20 cellular contexts compared by ENCODE assay signal in the genomic region with DNA sequence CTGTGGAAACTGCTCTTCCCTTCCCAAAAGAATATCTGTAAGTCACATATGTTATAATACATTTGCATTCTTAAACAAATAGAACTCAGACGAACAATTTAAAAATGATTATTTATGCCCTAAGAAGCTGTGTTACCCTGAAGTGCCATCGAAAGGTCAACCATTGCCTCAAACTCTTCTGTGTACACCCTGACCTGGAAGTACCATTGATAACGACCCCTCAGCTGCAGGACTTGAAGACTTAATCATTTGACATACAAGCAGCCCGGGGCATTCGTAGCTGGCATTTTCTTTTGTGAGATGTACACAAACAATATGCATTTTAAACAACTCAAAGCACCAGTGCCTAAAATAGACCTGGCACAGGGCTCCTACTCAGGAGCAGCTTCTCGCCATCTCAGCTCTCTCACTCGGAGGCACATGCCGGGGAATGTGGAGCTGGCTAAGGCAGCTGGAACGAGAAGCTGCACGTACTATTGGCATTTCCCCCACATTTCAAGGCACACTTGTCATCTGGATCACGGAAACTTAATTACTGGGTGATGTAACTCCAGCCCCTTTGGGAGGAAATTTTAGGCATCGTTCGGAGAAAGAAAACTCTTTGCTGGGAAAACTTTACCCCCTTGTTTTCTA.
DNase-seq lines count a peak whose midpoint lies in the region; ATAC-seq and TF ChIP-seq lines count a peak whose summit lies in the region.
"Had no signal": no experiment of that assay in that cellular context is flagged by ENCODE, and none has a peak within 500 bp of the region (broad histone marks: within the 10 kb centered on the region; RNA-seq: fewer than 3 reads in every experiment).

No MANE protein-coding gene starts in this region.

- ATAC-seq in HG03442 (IDR thresholded peaks at IDR 0.05; ENCODE audit: unreplicated experiment) (no peak), HG02970 (IDR thresholded peaks at IDR 0.05; ENCODE audit: low FRiP score, unreplicated experiment) (no peak), HG03159 (IDR thresholded peaks at IDR 0.05; ENCODE audit: unreplicated experiment) (no peak)
- ATAC-seq: A549; activated CD4-positive, CD25-positive, alpha-beta regulatory T cell treated with anti-CD3 and anti-CD28 coated beads, Interleukin-2, amount 50 U/mL, for 24 hours had no signal

- peaks cover 23% of the 10 kb centered on the region; the same call in 1 of the 2 replicates for H3K4me1 Mint-ChIP-seq in HFFc6 (ENCODE audit: low read depth)

- H3K36me3 Mint-ChIP-seq in HFFc6 (ENCODE audit: low read depth), result no peaks in the 10 kb centered on the region
- H3K36me3 Mint-ChIP-seq: mesothelial cell of epicardium had no signal

- peak overlapping the region; percentile 48; the same call in 1 of the 2 replicates for H3K27ac Mint-ChIP-seq in HFFc6
- H3K27ac Mint-ChIP-seq: mesothelial cell of epicardium had no signal

- no peak for TF ChIP-seq CTCF in AG04450 (IDR thresholded peaks at IDR 0.05; ENCODE audit: low read depth, low read length)
- no peak for TF ChIP-seq CTCF in HFFc6 (IDR thresholded peaks at IDR 0.05)
- TF ChIP-seq CTCF in fibroblast of mammary gland (conservative IDR thresholded peaks at IDR 0.05; ENCODE audit: control insufficient read depth, insufficient read depth, low read depth, low read length), result no peak

- H3K9me3 Mint-ChIP-seq in HFFc6, result no peaks in the 10 kb centered on the region
- H3K9me3 Mint-ChIP-seq: mesothelial cell of epicardium had no signal

- CTCF ChIA-PET in AG04450 (lab: Charles Lee), result no interaction called here

- no peaks in the 10 kb centered on the region for H3K27me3 Mint-ChIP-seq in HFFc6 (ENCODE audit: insufficient read depth)

- H3K27ac ChIP-seq in AG04450 (ENCODE audit: low read depth, low read length), result no peak overlapping the region
- H3K27ac ChIP-seq: A549, neutrophil, transverse colon had no signal

- no peaks in the 10 kb centered on the region for H3K9me3 ChIP-seq in AG04450 (ENCODE audit: control insufficient read depth, insufficient read depth, low read length)
- H3K9me3 ChIP-seq: A549, neutrophil, sigmoid colon, transverse colon had no signal

- POLR2A ChIA-PET in AG04450 (lab: Yijun Ruan, JAX), result interaction anchor here (1.1 kb wide), 1 partner anchor 31 kb away, joined by 8 read pairs; no protein-coding TSS in a partner anchor

- no peak overlapping the region for H3K4me3 ChIP-seq in AG04450 (ENCODE audit: low read depth, low read length)
- no peak overlapping the region for H3K4me3 ChIP-seq in fibroblast of mammary gland (ENCODE audit: control insufficient read depth, low read depth, low read length)
- H3K4me3 ChIP-seq: A549, sigmoid colon, transverse colon had no signal

- DNase-seq in AG04450 (ENCODE audit: low read depth, low spot score) (peak; percentile 24), HFFc6 (no peak), fibroblast of mammary gland (ENCODE audit: low read depth) (peak; percentile 73), myocyte (ENCODE audit: low read depth) (peak; percentile 18), NCI-H128 (lab: John Stamatoyannopoulos, UW; ENCODE audit: unreplicated experiment) (no peak)
- DNase-seq: activated naive CD4-positive, alpha-beta T cell treated with Interleukin-2 at 50 U/mL for 16 hours; Kasumi-1; NCI-H1417 treated with DMSO at 0.1 percent for 48 hours; SHP77; sigmoid colon; stimulated activated CD4-positive, alpha-beta T cell treated with anti-CD3 and anti-CD28 coated beads, Interleukin-4, amount 100 ng/mL, for 24 hours; T-helper 2 cell; transverse colon had no signal

- peak overlapping the region; percentile 4; the same call in 1 of the 2 replicates for H3K4me3 Mint-ChIP-seq in HFFc6
- H3K4me3 Mint-ChIP-seq: mesothelial cell of epicardium had no signal

- H3K27me3 ChIP-seq in AG04450 (ENCODE audit: control insufficient read depth, insufficient read depth, low read length), result no peaks in the 10 kb centered on the region
- H3K27me3 ChIP-seq: neutrophil, sigmoid colon, transverse colon had no signal

Comparison
In these comparisons a context has a peak if more than half of its experiments do, and no peak if none do; other contexts are left out.
1. DNase-seq: peak in AG04450 (single experiment), fibroblast of mammary gland (single experiment) and myocyte (single experiment); none in HFFc6 (single experiment) and NCI-H128 (single experiment).